16 cellular contexts compared by ENCODE assay signal in genomic region chr12:76548222-76548837, GRCh38. TPM values are rescaled to one million over a fixed set of nuclear protein-coding genes. Genes with fewer than 3 reads are reported as not detected.
A peak's percentile ranks its signal among the peaks of the same experiment; 100 is the strongest.
DNase-seq lines count a peak whose midpoint lies in the region; ATAC-seq and TF ChIP-seq lines count a peak whose summit lies in the region.
"Had no signal": no experiment of that assay in that cellular context is flagged by ENCODE, and none has a peak within 500 bp of the region (broad histone marks: within the 10 kb centered on the region; RNA-seq: fewer than 3 reads in every experiment).

No MANE protein-coding gene starts in this region.

- H3K4me1 ChIP-seq in breast epithelium (no peaks in the 10 kb centered on the region), right lobe of liver (peaks cover 0 to 7% (median 2%) of the 10 kb centered on the region in 4 donors)

- WGBS in right lobe of liver (ENCODE audit: insufficient coverage, low coverage, low lambda C conversion rate, missing lambda C conversion rate): 69% methylated on average over 3 of the region's 3 CpGs

- BruUV-seq in MCF 10A (replicated peaks; lab: Mats Ljungman, UMichigan): no TSS peak

- DNase-seq in MCF 10A (ENCODE audit: unreplicated experiment) (peak; percentile 27), breast epithelium (ENCODE audit: low spot score in 2 of 2) (no peak), T-helper 17 cell (no peak), right lobe of liver (no peak), type B pancreatic cell (ENCODE audit: extremely low spot score, unreplicated experiment) (no peak), retina (no peak)
- DNase-seq in stimulated activated CD4-positive, alpha-beta T cell treated with anti-CD3 and anti-CD28 coated beads, Interleukin-4, amount 100 ng/mL, for 24 hours: no peak
- DNase-seq: ACHN; heart right ventricle; left ventricle myocardium superior; NCI-H1417 treated with DMSO at 0.1 percent for 48 hours; NCI-H510A treated with DMSO at 0.1 percent for 48 hours; stimulated activated naive CD8-positive, alpha-beta T cell treated with anti-CD3 and anti-CD28 coated beads, Interleukin-15, amount 100 ng/mL, for 72 hours had no signal

- CTCF ChIA-PET in MCF 10A (lab: Yijun Ruan, JAX): no interaction called here

- no peak overlapping the region for H3K4me3 ChIP-seq in breast epithelium
- no peak overlapping the region for H3K4me3 ChIP-seq in right lobe of liver
- H3K4me3 ChIP-seq: esophagus muscularis mucosa, heart right ventricle had no signal

- H3K4me3 Mint-ChIP-seq in MCF 10A (ENCODE audit: unreplicated experiment) (no peak overlapping the region), T-helper 17 cell (peak overlapping the region; percentile 72), type B pancreatic cell (peak overlapping the region; percentile 45)

- peaks cover 42% of the 10 kb centered on the region for H3K4me1 Mint-ChIP-seq in MCF 10A (ENCODE audit: insufficient read depth, unreplicated experiment)
- H3K4me1 Mint-ChIP-seq in T-helper 17 cell: peaks cover 51% of the 10 kb centered on the region
- H3K4me1 Mint-ChIP-seq in type B pancreatic cell (ENCODE audit: unreplicated experiment): peaks cover 43% of the 10 kb centered on the region

- H3K27ac ChIP-seq in breast epithelium (no peak overlapping the region), right lobe of liver (no peak overlapping the region)
- H3K27ac ChIP-seq: esophagus muscularis mucosa, heart right ventricle, RWPE1 had no signal

- intact Hi-C loops in MCF 10A (cut with micrococcal nuclease): no loop called here
- intact Hi-C loops in breast epithelium (cut with DNase I; ENCODE audit: low total_unique reads): no loop called here
- intact Hi-C loops in right lobe of liver (cut with DNase I): no loop called here

- H3K27me3 Mint-ChIP-seq in MCF 10A (ENCODE audit: insufficient read depth, unreplicated experiment) (no peaks in the 10 kb centered on the region), T-helper 17 cell (no peaks in the 10 kb centered on the region), type B pancreatic cell (no peaks in the 10 kb centered on the region)
- H3K27me3 Mint-ChIP-seq: stimulated activated naive CD8-positive, alpha-beta T cell treated with anti-CD3 and anti-CD28 coated beads, Interleukin-15, amount 100 ng/mL, for 72 hours had no signal

- H3K9me3 Mint-ChIP-seq in MCF 10A (ENCODE audit: unreplicated experiment) (no peaks in the 10 kb centered on the region), type B pancreatic cell (no peaks in the 10 kb centered on the region)
- H3K9me3 Mint-ChIP-seq: stimulated activated naive CD8-positive, alpha-beta T cell treated with anti-CD3 and anti-CD28 coated beads, Interleukin-15, amount 100 ng/mL, for 72 hours had no signal

- POLR2A ChIA-PET in MCF 10A (lab: Yijun Ruan, JAX): interaction anchor here (4.9 kb wide), 1 partner anchor 11 kb away, joined by 43 read pairs; the partner anchor contains the start of gene OSBPL8

- TF ChIP-seq CTCF in MCF 10A (IDR thresholded peaks at IDR 0.05; ENCODE audit: unreplicated experiment) (no peak), breast epithelium (IDR thresholded peaks at IDR 0.05) (no peak), right lobe of liver (IDR thresholded peaks at IDR 0.05) (no peak), type B pancreatic cell (conservative IDR thresholded peaks at IDR 0.05) (no peak)

- H3K9me3 ChIP-seq in breast epithelium (no peaks in the 10 kb centered on the region), T-helper 17 cell (ENCODE audit: control insufficient read depth, low read length, poor library complexity, severe bottlenecking) (no peaks in the 10 kb centered on the region), right lobe of liver (no peaks in the 10 kb centered on the region)
- H3K9me3 ChIP-seq: esophagus muscularis mucosa, heart right ventricle had no signal

- TF ChIP-seq POLR2A in breast epithelium (IDR thresholded peaks at IDR 0.05) (no peak), right lobe of liver (IDR thresholded peaks at IDR 0.05) (no peak)

- H3K36me3 Mint-ChIP-seq in MCF 10A (ENCODE audit: insufficient read depth, unreplicated experiment) (peaks cover 8% of the 10 kb centered on the region), T-helper 17 cell (ENCODE audit: low read depth) (peaks cover 4% of the 10 kb centered on the region), type B pancreatic cell (no peaks in the 10 kb centered on the region)

- H3K36me3 ChIP-seq in breast epithelium (no peaks in the 10 kb centered on the region), right lobe of liver (no peaks in the 10 kb centered on the region)
- H3K36me3 ChIP-seq: esophagus muscularis mucosa, heart right ventricle had no signal

- no peaks in the 10 kb centered on the region for H3K27me3 ChIP-seq in breast epithelium
- no peaks in the 10 kb centered on the region for H3K27me3 ChIP-seq in right lobe of liver
- H3K27me3 ChIP-seq: esophagus muscularis mucosa, heart right ventricle had no signal

- peak overlapping the region; percentile 8 for H3K27ac Mint-ChIP-seq in MCF 10A (ENCODE audit: low read depth, unreplicated experiment)
- peak overlapping the region; percentile 84 for H3K27ac Mint-ChIP-seq in T-helper 17 cell
- H3K27ac Mint-ChIP-seq in type B pancreatic cell: peak overlapping the region; percentile 43

- ATAC-seq in T-helper 17 cell (no peak), right lobe of liver (peak in 3 of 4 donors; percentile 43 to 50 (median 44)), HG02623 (IDR thresholded peaks at IDR 0.05; ENCODE audit: unreplicated experiment) (no peak)
- ATAC-seq: heart right ventricle; left ventricle myocardium superior; stimulated activated naive CD8-positive, alpha-beta T cell treated with anti-CD3 and anti-CD28 coated beads, Interleukin-15, amount 100 ng/mL, for 72 hours had no signal

RNA-seq across cellular contexts. Expression of gene OSBPL8, which starts 11.2 kb away (rescaled TPM):
- total RNA-seq in MCF 10A (2022) (71.1 and 77.2 TPM in 2 replicates), breast epithelium (10 to 100 TPM; 77.6 to 89.1 (median 87.2) TPM), T-helper 17 cell (100 to 1,000 TPM; 141 to 146 TPM), right lobe of liver (10 to 100 TPM; 20.2 to 29.1 (median 24.2) TPM), type B pancreatic cell (ENCODE audit: low replicate concordance) (56.1 and 57.6 TPM in 2 replicates)

Comparison
In these comparisons a context has a peak if more than half of its experiments do, and no peak if none do; other contexts are left out.
1. H3K27ac Mint-ChIP-seq: peak in every context shown above with its lines; median percentile 84 in T-helper 17 cell; 43 in type B pancreatic cell; 8 in MCF 10A.
2. ATAC-seq: peak in right lobe of liver (3 of 4); none in T-helper 17 cell (single experiment) and HG02623 (single experiment).